33 cellular contexts compared by ENCODE assay signal in the genomic region with DNA sequence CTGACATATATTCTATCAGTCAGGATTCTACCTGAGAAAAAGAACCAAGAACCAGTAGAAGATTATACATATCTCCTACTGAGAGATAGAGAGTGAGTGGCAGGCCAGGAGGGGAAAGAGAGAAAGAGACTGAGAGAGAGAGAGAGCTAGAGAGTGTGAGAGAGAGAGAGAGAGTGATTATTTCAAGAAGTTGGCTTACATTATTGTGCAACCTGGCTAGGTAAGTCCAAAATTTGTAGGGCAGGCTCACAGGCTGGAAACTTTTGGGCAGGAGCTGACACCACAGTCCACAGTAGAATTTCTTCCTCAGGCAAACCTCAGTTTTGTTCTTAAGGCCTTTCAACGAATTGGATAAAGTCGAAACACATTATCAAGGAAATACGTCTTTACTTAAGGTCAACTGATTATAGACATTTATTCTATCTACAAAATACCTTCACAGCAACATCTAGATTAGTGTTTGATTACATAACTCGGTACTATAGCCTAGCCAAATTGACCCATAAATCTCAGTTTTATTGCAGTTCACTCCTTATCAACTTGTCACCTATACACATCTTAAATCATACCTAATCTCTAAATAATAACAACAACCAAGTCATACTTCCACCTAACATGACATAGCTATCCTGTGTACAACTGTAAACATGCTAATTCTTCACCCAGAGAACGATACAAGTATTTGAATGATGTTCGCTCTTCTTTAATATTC. TPM values are rescaled to one million over a fixed set of nuclear protein-coding genes. Genes with fewer than 3 reads are reported as not detected.
"Had no signal": no experiment of that assay in that cellular context is flagged by ENCODE, and none has a peak within 500 bp of the region (broad histone marks: within the 10 kb centered on the region; RNA-seq: fewer than 3 reads in every experiment).

No MANE protein-coding gene starts in this region.

- H3K4me3 ChIP-seq: neural progenitor cell, psoas muscle, right lobe of liver, sigmoid colon, smooth muscle cell, spleen, suprapubic skin, testis, tibial artery, transverse colon, upper lobe of right lung, uterus had no signal

- DNase-seq: naive thymus-derived CD4-positive, alpha-beta T cell; natural killer cell; occipital lobe; posterior cingulate gyrus; psoas muscle; right cardiac atrium; right lobe of liver; sigmoid colon; spleen; stimulated activated CD4-positive, alpha-beta T cell treated with anti-CD3 and anti-CD28 coated beads, Interleukin-12 subunit alpha, Interleukin-12 subunit beta, amount 100 ng/mL, for 4 hours; stimulated activated CD4-positive, alpha-beta T cell treated with anti-CD3 and anti-CD28 coated beads, Interleukin-1b, Interleukin-23, amount 100 ng/mL, for 48 hours; stimulated activated CD4-positive, alpha-beta T cell treated with anti-CD3 and anti-CD28 coated beads, Interleukin-4, amount 100 ng/mL, for 1 hour; stimulated activated CD4-positive, alpha-beta T cell treated with anti-CD3 and anti-CD28 coated beads, Interleukin-4, amount 100 ng/mL, for 4 hours; stimulated activated CD8-positive, alpha-beta memory T cell treated with anti-CD3 and anti-CD28 coated beads, Interleukin-4, amount 100 ng/mL, for 48 hours; stimulated activated naive CD4-positive, alpha-beta T cell; stimulated activated naive CD8-positive, alpha-beta T cell treated with anti-CD3 and anti-CD28 coated beads, Interleukin-15, amount 100 ng/mL, for 72 hours; stimulated activated naive CD8-positive, alpha-beta T cell treated with anti-CD3 and anti-CD28 coated beads, Interleukin-15, Interleukin-2, amounts not matched to agents 100 U/mL and 50 U/mL, for 24 hours; substantia nigra; testis; tibial artery; transverse colon; upper lobe of right lung; uterus had no signal

- ATAC-seq: naive thymus-derived CD4-positive, alpha-beta T cell; natural killer cell; psoas muscle; right cardiac atrium; stimulated activated memory B cell treated with anti-CD40 and anti-IgM and Interleukin-4, amounts not matched to agents 10 μg/mL and 1 μg/mL and 100 μg/mL, for 72 hours; stimulated activated naive CD8-positive, alpha-beta T cell treated with anti-CD3 and anti-CD28 coated beads, Interleukin-15, amount 100 ng/mL, for 72 hours; stimulated activated naive CD8-positive, alpha-beta T cell treated with anti-CD3 and anti-CD28 coated beads, Interleukin-15, Interleukin-2, amounts not matched to agents 100 U/mL and 50 U/mL, for 24 hours; upper lobe of right lung had no signal

- H3K9me3 ChIP-seq: psoas muscle, right lobe of liver, spleen, suprapubic skin, testis, tibial artery, transverse colon, upper lobe of right lung, uterus had no signal

- H3K27ac ChIP-seq: neural progenitor cell, parathyroid adenoma, psoas muscle, right lobe of liver, sigmoid colon, spleen, suprapubic skin, testis, tibial artery, transverse colon, upper lobe of right lung, uterus had no signal

- H3K4me1 ChIP-seq: parathyroid adenoma, psoas muscle, right lobe of liver, sigmoid colon, spleen, suprapubic skin, testis, tibial artery, upper lobe of right lung, uterus had no signal

- H3K27me3 ChIP-seq: neural progenitor cell, right lobe of liver, sigmoid colon, suprapubic skin, testis, tibial artery, transverse colon, upper lobe of right lung, uterus had no signal

- H3K36me3 ChIP-seq: neural progenitor cell, right lobe of liver, sigmoid colon, spleen, suprapubic skin, tibial artery, transverse colon, upper lobe of right lung, uterus had no signal

RNA-seq across cellular contexts. Expression of gene CYP2C18, which starts 17.0 kb away (rescaled TPM):
- total RNA-seq: naive thymus-derived CD4-positive, alpha-beta T cell; natural killer cell; occipital lobe; osteocyte; progenitor cell of endocrine pancreas; psoas muscle; right cardiac atrium; sigmoid colon; skeletal muscle tissue; spleen; urinary bladder; uterus had no signal
- polyA plus RNA-seq: naive thymus-derived CD4-positive, alpha-beta T cell; neural cell; right cardiac atrium; smooth muscle cell; spleen had no signal
